8 cellular contexts compared by ENCODE assay signal in genomic region chr2:175111200-175111657, GRCh38. TPM values are rescaled to one million over a fixed set of nuclear protein-coding genes. Genes with fewer than 3 reads are reported as not detected.
A peak's percentile ranks its signal among the peaks of the same experiment; 100 is the strongest.
DNase-seq lines count a peak whose midpoint lies in the region; TF ChIP-seq lines count a peak whose summit lies in the region.

No MANE protein-coding gene starts in this region.

- DNase-seq in NCI-H1417 (lab: John Stamatoyannopoulos, UW) = peak; percentile 1 to 73 (median 19)
- DNase-seq in NCI-H1417 treated with DMSO at 0.1 percent for 48 hours (lab: John Stamatoyannopoulos, UW) = no peak
- peak; percentile 31 for DNase-seq in HFF-Myc (ENCODE audit: extremely low read depth, low read depth)
- DNase-seq in NCI-H2196 treated with DMSO at 0.1 percent for 48 hours (lab: John Stamatoyannopoulos, UW; ENCODE audit: unreplicated experiment) = peak; percentile 5
- DNase-seq in astrocyte of the hippocampus (ENCODE audit: low read depth, low spot score) = peak; percentile 71
- DNase-seq in iris pigment epithelial cell (ENCODE audit: low read depth) = peak; percentile 57
- no peak for DNase-seq in tibial nerve (ENCODE audit: low spot score in 2 of 2)
- DNase-seq in nucleus accumbens (lab: John Stamatoyannopoulos, UW) = no peak

- H3K27me3 ChIP-seq in tibial nerve = no peaks in the 10 kb centered on the region

- 77 to 84% methylated on average over 3 of the region's 3 CpGs for WGBS in tibial nerve, 2 donors

- no peak for TF ChIP-seq POLR2A in tibial nerve (IDR thresholded peaks at IDR 0.05)

- H3K27ac ChIP-seq in tibial nerve = no peak overlapping the region

- TF ChIP-seq CTCF in HFF-Myc (IDR thresholded peaks at IDR 0.05; ENCODE audit: low read depth, low read length, missing control alignments) (peak; percentile 44), tibial nerve (IDR thresholded peaks at IDR 0.05) (peak; percentile 53 to 66 (median 63))

- TF ChIP-seq EP300 in tibial nerve (IDR thresholded peaks at IDR 0.05) = no peak

- H3K4me1 ChIP-seq in tibial nerve = no peaks in the 10 kb centered on the region

- peaks cover 0 to 67% (median 4%) of the 10 kb centered on the region in 3 donors for H3K36me3 ChIP-seq in tibial nerve

- H3K9me3 ChIP-seq in tibial nerve = no peaks in the 10 kb centered on the region

- no peak overlapping the region for H3K4me3 ChIP-seq in HFF-Myc (replicated peaks; ENCODE audit: low read depth, low read length)
- no peak overlapping the region for H3K4me3 ChIP-seq in tibial nerve

RNA-seq across cellular contexts. Expression of gene ATF2, which starts 56.8 kb away (rescaled TPM):
- 10 to 100 TPM; 44.8 to 69.9 (median 53.2) TPM for total RNA-seq in tibial nerve

Comparison
In these comparisons a context has a peak if more than half of its experiments do, and no peak if none do; other contexts are left out.
1. DNase-seq: peak in NCI-H1417 (3 of 3), HFF-Myc (single experiment), NCI-H2196 treated with DMSO at 0.1 percent for 48 hours (single experiment), astrocyte of the hippocampus (single experiment) and iris pigment epithelial cell (single experiment); none in NCI-H1417 treated with DMSO at 0.1 percent for 48 hours (single experiment), tibial nerve (0 of 2) and nucleus accumbens (0 of 56).